In the genomic region with DNA sequence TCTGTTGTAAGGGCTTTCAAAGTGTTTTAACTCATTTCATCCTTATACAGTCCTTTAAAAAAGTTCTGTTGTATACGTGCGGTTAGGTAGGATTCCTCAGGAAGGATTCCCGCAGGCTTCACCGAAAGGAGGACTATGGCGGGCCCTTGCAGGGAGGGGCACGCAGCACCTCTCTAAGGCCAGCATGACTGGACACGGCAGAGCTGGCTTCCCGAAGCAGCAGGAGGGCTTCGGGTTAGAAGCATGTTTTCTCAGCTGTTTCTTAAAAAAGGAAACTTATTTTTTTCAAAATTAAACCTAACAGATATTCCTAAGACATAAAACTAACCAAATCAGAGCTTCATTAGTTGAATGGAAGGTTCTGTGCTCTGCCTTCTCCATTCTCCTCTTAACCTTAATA, we compare ENCODE assay signal across 24 cellular contexts. TPM values are rescaled to one million over a fixed set of nuclear protein-coding genes. Genes with fewer than 3 reads are reported as not detected.
DNase-seq lines count a peak whose midpoint lies in the region; ATAC-seq and TF ChIP-seq lines count a peak whose summit lies in the region.
"Had no signal": no experiment of that assay in that cellular context is flagged by ENCODE, and none has a peak within 500 bp of the region (broad histone marks: within the 10 kb centered on the region; RNA-seq: fewer than 3 reads in every experiment).

No MANE protein-coding gene starts in this region.

- H3K27ac ChIP-seq in mesenchymal stem cell (ENCODE audit: low read length, poor library complexity, severe bottlenecking): peak overlapping the region; percentile 86
- H3K27ac ChIP-seq in psoas muscle: no peak overlapping the region
- H3K27ac ChIP-seq: A549; BLaER1 treated with 17β-estradiol and CSF1 and Interleukin-3, amounts not matched to agents 10 nM and 100 nM; GM23248 had no signal

- H4K8ac ChIP-seq in mesenchymal stem cell (ENCODE audit: low read length): no peak overlapping the region

- in situ Hi-C loops in astrocyte of the spinal cord (cut with HindIII; ENCODE audit: low sequenced_read_pairs): no loop called here

- H4K91ac ChIP-seq in mesenchymal stem cell (ENCODE audit: low read length): no peak overlapping the region

- no peak overlapping the region for H2AFZ ChIP-seq in mesenchymal stem cell (ENCODE audit: low read depth, low read length)
- H2AFZ ChIP-seq: GM23248 had no signal

- no peak overlapping the region for H3K4me3 ChIP-seq in astrocyte of the spinal cord (ENCODE audit: low read depth, low read length)
- H3K4me3 ChIP-seq in mesenchymal stem cell (ENCODE audit: insufficient read depth in 1 of 2, low read depth in 1 of 2, low read length in 2 of 2): no peak overlapping the region
- H3K4me3 ChIP-seq in psoas muscle: no peak overlapping the region
- H3K4me3 ChIP-seq: A549; BLaER1 treated with 17β-estradiol and CSF1 and Interleukin-3, amounts not matched to agents 10 nM and 100 nM; GM12878; GM23248 had no signal

- H3K27me3 Mint-ChIP-seq in chondrocyte (ENCODE audit: low read depth): peaks cover 19% of the 10 kb centered on the region
- peaks cover 2% of the 10 kb centered on the region for H3K27me3 Mint-ChIP-seq in activated naive CD4-positive, alpha-beta T cell treated with anti-CD3 and anti-CD28 coated beads for 36 hours (ENCODE audit: low read depth)

- 90% methylated on average over 9 of the region's 9 CpGs for WGBS in mesenchymal stem cell
- 78 to 82% (median 80%) methylated on average over 9 of the region's 9 CpGs for WGBS in psoas muscle, 3 donors

- H3K4ac ChIP-seq in mesenchymal stem cell (ENCODE audit: low read depth in 1 of 2, low read length in 2 of 2): no peak overlapping the region

- peaks cover 11% of the 10 kb centered on the region for H3K9me3 ChIP-seq in mesenchymal stem cell (ENCODE audit: control insufficient read depth, low read length)
- H3K9me3 ChIP-seq in psoas muscle: no peaks in the 10 kb centered on the region
- H3K9me3 ChIP-seq: BE2C had no signal

- no peak overlapping the region for H3K9ac ChIP-seq in mesenchymal stem cell (ENCODE audit: low read length)
- H3K9ac ChIP-seq: BLaER1 treated with 17β-estradiol and CSF1 and Interleukin-3, amounts not matched to agents 10 nM and 100 nM; GM23248 had no signal

- peaks cover 4 to 38% of the 10 kb centered on the region in 2 experiments for H3K27me3 ChIP-seq in mesenchymal stem cell (ENCODE audit: control insufficient read depth in 1 of 2, insufficient read depth in 1 of 2, low read length in 2 of 2)
- H3K27me3 ChIP-seq in psoas muscle (ENCODE audit: insufficient read depth in 3 of 3, low read length in 2 of 3): peaks cover 0 to 2% (median 0%) of the 10 kb centered on the region in 3 donors
- H3K27me3 ChIP-seq: BE2C; BLaER1 treated with 17β-estradiol and CSF1 and Interleukin-3, amounts not matched to agents 10 nM and 100 nM had no signal

- no peak overlapping the region for H3K23ac ChIP-seq in mesenchymal stem cell (ENCODE audit: low read length in 2 of 2)

- peak overlapping the region; percentile 45 for H3K27ac Mint-ChIP-seq in chondrocyte (ENCODE audit: unreplicated experiment)
- no peak overlapping the region for H3K27ac Mint-ChIP-seq in activated naive CD4-positive, alpha-beta T cell treated with anti-CD3 and anti-CD28 coated beads for 36 hours
- H3K27ac Mint-ChIP-seq: CD4-positive, alpha-beta T cell; H9 had no signal

- no peak overlapping the region for H3K4me3 Mint-ChIP-seq in chondrocyte (ENCODE audit: unreplicated experiment)
- H3K4me3 Mint-ChIP-seq in activated naive CD4-positive, alpha-beta T cell treated with anti-CD3 and anti-CD28 coated beads for 36 hours: no peak overlapping the region
- H3K4me3 Mint-ChIP-seq: CD14-positive monocyte; CD4-positive, alpha-beta T cell; CD8-positive, alpha-beta memory T cell; H9 had no signal

- intact Hi-C loops in psoas muscle (cut with DNase I): no loop called here
- intact Hi-C loops in activated naive CD4-positive, alpha-beta T cell treated with anti-CD3 and anti-CD28 coated beads for 36 hours (cut with micrococcal nuclease): no loop called here

- H2BK12ac ChIP-seq in mesenchymal stem cell (ENCODE audit: low read length in 2 of 2): no peak overlapping the region

- H3K79me1 ChIP-seq in mesenchymal stem cell (replicated peaks; ENCODE audit: low read length, poor library complexity, severe bottlenecking): no peaks in the 10 kb centered on the region

- H3K4me2 ChIP-seq in mesenchymal stem cell (ENCODE audit: low read length, poor library complexity, severe bottlenecking): peak overlapping the region; percentile 20
- H3K4me2 ChIP-seq: A549; BLaER1 treated with 17β-estradiol and CSF1 and Interleukin-3, amounts not matched to agents 10 nM and 100 nM had no signal

- peak; percentile 66 for DNase-seq in astrocyte of the spinal cord (ENCODE audit: low read depth, low spot score)
- no peak for DNase-seq in chondrocyte (ENCODE audit: low spot score)
- no peak for DNase-seq in mesenchymal stem cell
- no peak for DNase-seq in psoas muscle
- no peak for DNase-seq in activated naive CD4-positive, alpha-beta T cell treated with anti-CD3 and anti-CD28 coated beads for 36 hours
- DNase-seq in T-helper 2 cell: no peak
- DNase-seq: 8988T; ACHN; AML-193; BE2C; CD4-positive, alpha-beta T cell; CD8-positive, alpha-beta memory T cell; DMS 273 treated with DMSO at 0.1 percent for 48 hours; DMS79; EL; GDM1; GM23248; H9 had no signal

- H3K4me1 Mint-ChIP-seq in chondrocyte (ENCODE audit: low read depth): peaks cover 21% of the 10 kb centered on the region
- no peaks in the 10 kb centered on the region for H3K4me1 Mint-ChIP-seq in activated naive CD4-positive, alpha-beta T cell treated with anti-CD3 and anti-CD28 coated beads for 36 hours (ENCODE audit: low read depth)
- H3K4me1 Mint-ChIP-seq: CD14-positive monocyte; CD8-positive, alpha-beta memory T cell had no signal

- no peak overlapping the region for H2BK5ac ChIP-seq in mesenchymal stem cell (ENCODE audit: low read depth, low read length, poor library complexity, severe bottlenecking)

- no peak for ATAC-seq in psoas muscle
- no peak for ATAC-seq in GM21717 (IDR thresholded peaks at IDR 0.05; ENCODE audit: unreplicated experiment)
- ATAC-seq: A549, GM12878, HCT116 had no signal

- no peak overlapping the region for H3K14ac ChIP-seq in mesenchymal stem cell (ENCODE audit: low read length in 2 of 2)

- H2BK15ac ChIP-seq in mesenchymal stem cell (ENCODE audit: low read depth, poor library complexity, severe bottlenecking): no peak overlapping the region

- no peak overlapping the region for H3K18ac ChIP-seq in mesenchymal stem cell (ENCODE audit: low read depth in 1 of 2, low read length in 2 of 2)

- H2AK5ac ChIP-seq in mesenchymal stem cell (ENCODE audit: low read length, severe bottlenecking): no peak overlapping the region

- CTCF ChIA-PET in activated naive CD4-positive, alpha-beta T cell treated with anti-CD3 and anti-CD28 coated beads for 36 hours (lab: Charles Lee): no interaction called here

- TF ChIP-seq CTCF in astrocyte of the spinal cord (IDR thresholded peaks at IDR 0.05; ENCODE audit: low read depth, low read length) (no peak), chondrocyte (IDR thresholded peaks at IDR 0.05) (no peak), psoas muscle (IDR thresholded peaks at IDR 0.05) (no peak)

- H3K36me3 ChIP-seq in mesenchymal stem cell (ENCODE audit: control insufficient read depth in 1 of 2, insufficient read depth in 2 of 2, low read depth in 1 of 2, low read length in 2 of 2): no peaks in the 10 kb centered on the region
- no peaks in the 10 kb centered on the region for H3K36me3 ChIP-seq in psoas muscle (ENCODE audit: insufficient read depth in 1 of 2, low read depth in 1 of 2)
- H3K36me3 ChIP-seq: BE2C; BLaER1 treated with 17β-estradiol and CSF1 and Interleukin-3, amounts not matched to agents 10 nM and 100 nM had no signal

- H3K9me3 Mint-ChIP-seq in chondrocyte (ENCODE audit: low read depth): peaks cover 16% of the 10 kb centered on the region
- peaks cover 4% of the 10 kb centered on the region for H3K9me3 Mint-ChIP-seq in activated naive CD4-positive, alpha-beta T cell treated with anti-CD3 and anti-CD28 coated beads for 36 hours

- peaks cover 3% of the 10 kb centered on the region for H3K36me3 Mint-ChIP-seq in chondrocyte (ENCODE audit: low read depth)
- H3K36me3 Mint-ChIP-seq in activated naive CD4-positive, alpha-beta T cell treated with anti-CD3 and anti-CD28 coated beads for 36 hours (ENCODE audit: low read depth): no peaks in the 10 kb centered on the region
- H3K36me3 Mint-ChIP-seq: CD14-positive monocyte had no signal

- H2BK120ac ChIP-seq in mesenchymal stem cell (ENCODE audit: low read depth, low read length): no peak overlapping the region

- peaks cover 12% of the 10 kb centered on the region for H3K4me1 ChIP-seq in mesenchymal stem cell (ENCODE audit: control insufficient read depth, insufficient read depth, low read depth, low read length)
- H3K4me1 ChIP-seq in psoas muscle: no peaks in the 10 kb centered on the region
- H3K4me1 ChIP-seq: A549 had no signal

RNA-seq across cellular contexts. Expression of a gene that starts 21.3 kb away (rescaled TPM):
- total RNA-seq in chondrocyte (0.41 TPM in 1 of 3 replicates, not detected in the others), psoas muscle (1 to 10 TPM in 1 of 4 donors, under 1 TPM in 3; 0.58 to 1.8 (median 0.83) TPM)
- 0.39 TPM for polyA plus RNA-seq in mesenchymal stem cell (2013, experiment 1 of 2)
- polyA plus RNA-seq in mesenchymal stem cell (2013, experiment 2 of 2): 0.25 TPM
- under 1 TPM; 0.23 to 0.30 (median 0.29) TPM for polyA plus RNA-seq in psoas muscle
- 1 to 10 TPM in 1 of 2 experiments, under 1 TPM in 1; 0.86 to 1.0 TPM for total RNA-seq in activated naive CD4-positive, alpha-beta T cell treated with anti-CD3 and anti-CD28 coated beads for 36 hours
- total RNA-seq: GM12878, GM23248 had no signal
- polyA plus RNA-seq: A549; CD14-positive monocyte; CD8-positive, alpha-beta memory T cell; GM12878; GM23248 had no signal
